18 cellular contexts compared by ENCODE assay signal in the genomic region with DNA sequence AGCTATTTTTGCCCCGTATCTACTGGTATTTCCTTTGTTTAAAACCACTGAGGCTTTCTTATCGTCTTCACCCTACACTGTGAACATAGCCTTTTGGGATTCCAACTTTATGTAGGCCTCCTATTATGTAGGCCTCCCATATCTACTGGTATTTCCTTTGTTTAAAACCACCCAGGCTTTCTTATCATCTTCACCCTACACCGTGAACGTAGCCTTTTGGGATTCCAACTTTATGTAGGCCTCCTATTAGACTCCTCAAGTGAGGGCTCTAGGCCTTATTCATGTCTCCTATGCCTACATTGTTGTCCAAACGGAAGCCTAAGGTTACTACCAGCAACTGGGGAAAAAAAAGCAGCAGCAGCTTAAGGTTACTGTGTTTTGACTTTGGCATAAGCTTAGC. TPM values are rescaled to one million over a fixed set of nuclear protein-coding genes. Genes with fewer than 3 reads are reported as not detected.
DNase-seq lines count a peak whose midpoint lies in the region; ATAC-seq and TF ChIP-seq lines count a peak whose summit lies in the region.
"Had no signal": no experiment of that assay in that cellular context is flagged by ENCODE, and none has a peak within 500 bp of the region (broad histone marks: within the 10 kb centered on the region; RNA-seq: fewer than 3 reads in every experiment).

No MANE protein-coding gene starts in this region.

- H3K36me3 Mint-ChIP-seq in IgD-negative memory B cell: peaks cover 7% of the 10 kb centered on the region

- H3K4ac ChIP-seq in trophoblast cell (ENCODE audit: low read depth, low read length): no peak overlapping the region

- H3K27me3 Mint-ChIP-seq in IgD-negative memory B cell: no peaks in the 10 kb centered on the region
- H3K27me3 Mint-ChIP-seq: B cell; CD4-positive, alpha-beta T cell had no signal

- ATAC-seq in GM19455 (IDR thresholded peaks at IDR 0.05; ENCODE audit: unreplicated experiment): no peak
- no peak for ATAC-seq in GM18861 (IDR thresholded peaks at IDR 0.05; ENCODE audit: unreplicated experiment)
- ATAC-seq: CD8-positive, alpha-beta T cell had no signal

- no peak for TF ChIP-seq POLR2A in uterus (IDR thresholded peaks at IDR 0.05)

- H3K23ac ChIP-seq in trophoblast cell (ENCODE audit: low read length): no peak overlapping the region

- H3K4me2 ChIP-seq in trophoblast cell (ENCODE audit: low read length): no peak overlapping the region
- H3K4me2 ChIP-seq: BLaER1 treated with 17β-estradiol and CSF1 and Interleukin-3, amounts not matched to agents 10 nM and 100 nM had no signal

- H3K9me3 Mint-ChIP-seq in IgD-negative memory B cell: peaks cover 0 to 2% (median 0%) of the 10 kb centered on the region in 3 donors
- H3K9me3 Mint-ChIP-seq: CD4-positive, alpha-beta T cell; CD8-positive, alpha-beta T cell had no signal

- H3K9me3 ChIP-seq in uterus (no peaks in the 10 kb centered on the region), trophoblast cell (ENCODE audit: insufficient read depth, low read depth, low read length) (no peaks in the 10 kb centered on the region)
- H3K9me3 ChIP-seq: BLaER1 treated with 17β-estradiol and CSF1 and Interleukin-3, amounts not matched to agents 10 nM and 100 nM; Caco-2 had no signal

- no CpG with 5 or more reads among the region's 5 CpGs for WGBS in trophoblast cell (ENCODE audit: extremely low coverage, insufficient coverage, insufficient read length)

- DNase-seq in coronary artery (ENCODE audit: low spot score) (no peak), uterus (no peak), trophoblast cell (no peak)
- DNase-seq: 8988T; AML-193; Caco-2; Calu3; CD4-positive, alpha-beta T cell; CD8-positive, alpha-beta T cell; DMS79 treated with DMSO at 0.1 percent for 48 hours; GF-D8 had no signal

- H3K4me3 ChIP-seq in ACC112 (ENCODE audit: low read depth, low read length): no peak overlapping the region
- H3K4me3 ChIP-seq in coronary artery: no peak overlapping the region
- no peak overlapping the region for H3K4me3 ChIP-seq in uterus
- no peak overlapping the region for H3K4me3 ChIP-seq in trophoblast cell (ENCODE audit: low read depth, low read length)
- H3K4me3 ChIP-seq: BLaER1 treated with 17β-estradiol and CSF1 and Interleukin-3, amounts not matched to agents 10 nM and 100 nM had no signal

- H2BK12ac ChIP-seq in trophoblast cell (ENCODE audit: low read length): no peak overlapping the region

- no peak overlapping the region for H4K12ac ChIP-seq in trophoblast cell (ENCODE audit: low read depth, low read length)

- H3K27ac Mint-ChIP-seq in IgD-negative memory B cell: peak overlapping the region in 2 of 3 donors; percentile 32 to 33
- H3K27ac Mint-ChIP-seq: B cell; CD4-positive, alpha-beta T cell; CD8-positive, alpha-beta T cell had no signal

- peaks cover 49% of the 10 kb centered on the region for H3K36me3 ChIP-seq in ACC112 (ENCODE audit: insufficient read depth, low read length)
- H3K36me3 ChIP-seq in uterus: no peaks in the 10 kb centered on the region
- peaks cover 13 to 29% of the 10 kb centered on the region in 2 experiments for H3K36me3 ChIP-seq in trophoblast cell (ENCODE audit: control insufficient read depth in 1 of 2, insufficient read depth in 2 of 2, low read length in 2 of 2)

- no peak overlapping the region for H3K14ac ChIP-seq in trophoblast cell (ENCODE audit: low read length)

- no peak overlapping the region for H3K9ac ChIP-seq in trophoblast cell (ENCODE audit: low read length)
- H3K9ac ChIP-seq: BLaER1 treated with 17β-estradiol and CSF1 and Interleukin-3, amounts not matched to agents 10 nM and 100 nM had no signal

- TF ChIP-seq CTCF in coronary artery (IDR thresholded peaks at IDR 0.05): no peak
- no peak for TF ChIP-seq CTCF in uterus (IDR thresholded peaks at IDR 0.05)

- H3K27ac ChIP-seq in ACC112 (ENCODE audit: low read depth, low read length) (0 out of 2 replicates have a peak overlapping the region, but pooled peaks have one; percentile 11), coronary artery (peak overlapping the region; percentile 3 to 77), uterus (peak overlapping the region; percentile 46 to 71), trophoblast cell (ENCODE audit: low read depth, low read length) (no peak overlapping the region)
- H3K27ac ChIP-seq: BLaER1 treated with 17β-estradiol and CSF1 and Interleukin-3, amounts not matched to agents 10 nM and 100 nM; C4-2B had no signal

- no peak overlapping the region for H2BK5ac ChIP-seq in trophoblast cell (ENCODE audit: low read depth, low read length, poor library complexity)

- H3K18ac ChIP-seq in trophoblast cell (ENCODE audit: low read length): no peak overlapping the region

- H4K8ac ChIP-seq in trophoblast cell (ENCODE audit: low read depth, low read length): no peak overlapping the region

- no peaks in the 10 kb centered on the region for H3K27me3 ChIP-seq in ACC112 (ENCODE audit: insufficient read depth, low read length)
- H3K27me3 ChIP-seq in uterus: no peaks in the 10 kb centered on the region
- H3K27me3 ChIP-seq in trophoblast cell (ENCODE audit: insufficient read depth, low read length): no peaks in the 10 kb centered on the region
- H3K27me3 ChIP-seq: BLaER1 treated with 17β-estradiol and CSF1 and Interleukin-3, amounts not matched to agents 10 nM and 100 nM had no signal

- H2AK5ac ChIP-seq in trophoblast cell (ENCODE audit: low read length): no peak overlapping the region

- peaks cover 17% of the 10 kb centered on the region for H3K4me1 ChIP-seq in ACC112 (ENCODE audit: control insufficient read depth, insufficient read depth, low read length, unreplicated experiment)
- H3K4me1 ChIP-seq in uterus: peaks cover 0 to 4% of the 10 kb centered on the region in 2 donors
- no peaks in the 10 kb centered on the region for H3K4me1 ChIP-seq in trophoblast cell (ENCODE audit: control insufficient read depth in 1 of 2, insufficient read depth in 2 of 2, low read length in 2 of 2)
- H3K4me1 ChIP-seq: Caco-2 had no signal

- no peaks in the 10 kb centered on the region for H3K79me1 ChIP-seq in trophoblast cell (ENCODE audit: low read length)

- H3K79me2 ChIP-seq in ACC112 (ENCODE audit: control insufficient read depth, insufficient read depth, low read length, unreplicated experiment) (peaks cover 11% of the 10 kb centered on the region), trophoblast cell (ENCODE audit: control insufficient read depth, insufficient read depth, low read length, poor library complexity) (no peaks in the 10 kb centered on the region)

- H2BK120ac ChIP-seq in trophoblast cell (ENCODE audit: insufficient read depth, low read length, poor library complexity): no peak overlapping the region

- H2AFZ ChIP-seq in ACC112 (ENCODE audit: low read length, unreplicated experiment) (no peak overlapping the region), trophoblast cell (ENCODE audit: insufficient read depth, low read length, poor library complexity) (no peak overlapping the region)

- intact Hi-C loops in uterus (cut with DNase I; ENCODE audit: low total_unique reads): no loop called here

- peaks cover 0 to 8% (median 6%) of the 10 kb centered on the region in 3 donors for H3K4me1 Mint-ChIP-seq in IgD-negative memory B cell

- H4K91ac ChIP-seq in trophoblast cell (ENCODE audit: low read depth, low read length): no peak overlapping the region

- no peak overlapping the region for H3K4me3 Mint-ChIP-seq in IgD-negative memory B cell
- H3K4me3 Mint-ChIP-seq: B cell; CD4-positive, alpha-beta T cell; CD8-positive, alpha-beta T cell had no signal

RNA-seq across cellular contexts. Expression of a gene that starts 23.7 kb away (rescaled TPM):
- polyA plus RNA-seq in IgD-negative memory B cell: 2.8 TPM
- total RNA-seq in uterus: 10 to 100 TPM in 3 of 4 donors, 1 to 10 TPM in 1; 6.9 to 55.3 (median 23.4) TPM
- polyA plus RNA-seq in trophoblast cell (2013): 11.1 and 12.4 TPM in 2 replicates

RNA-seq across cellular contexts. Expression of a gene that starts 56.1 kb away (rescaled TPM):
- polyA plus RNA-seq in IgD-negative memory B cell: 33.4 TPM
- 100 to 1,000 TPM in 3 of 4 donors, 10 to 100 TPM in 1; 46.1 to 431 (median 191) TPM for total RNA-seq in uterus
- 148 and 162 TPM in 2 replicates for polyA plus RNA-seq in trophoblast cell (2013)

RNA-seq across cellular contexts. Expression of a gene that starts 56.3 kb away (rescaled TPM):
- 17.7 TPM for polyA plus RNA-seq in IgD-negative memory B cell
- total RNA-seq in uterus: 10 to 100 TPM; 13.3 to 57.2 (median 32.1) TPM
- polyA plus RNA-seq in trophoblast cell (2013): 11.3 and 12.1 TPM in 2 replicates
